Comparison of ENCODE assay signal across 1 cellular context in the genomic region with DNA sequence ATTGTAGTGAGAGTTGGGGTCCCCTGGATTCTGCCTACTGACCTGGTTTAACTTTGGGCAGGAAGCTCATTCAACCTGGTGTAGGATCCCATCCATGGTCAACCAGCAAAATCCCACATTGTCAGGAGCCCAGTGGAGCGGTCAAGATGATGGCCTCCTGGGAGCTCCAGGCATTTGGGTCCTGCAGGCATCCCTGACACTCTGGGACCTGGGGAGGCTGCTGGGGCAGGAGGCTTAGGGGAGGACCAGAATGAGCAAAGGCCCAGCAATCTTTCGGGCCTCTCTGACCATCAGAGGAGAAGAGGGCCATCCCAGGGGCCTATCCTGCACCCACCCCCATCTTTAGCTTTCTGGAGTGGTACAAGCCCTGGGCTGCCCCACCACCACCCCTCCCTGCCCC.
TF ChIP-seq lines count a peak whose summit lies in the region.

No MANE protein-coding gene starts in this region.

TF ChIP-seq in neural cell, 6 proteins besides CTCF, POLR2A, EP300 and RAD21:
- no peak for TF ChIP-seq REST (IDR thresholded peaks at IDR 0.05; ENCODE audit: borderline replicate concordance)
TF ChIP-seq in neural cell: peak in this region for 0.
